In the genomic region with DNA sequence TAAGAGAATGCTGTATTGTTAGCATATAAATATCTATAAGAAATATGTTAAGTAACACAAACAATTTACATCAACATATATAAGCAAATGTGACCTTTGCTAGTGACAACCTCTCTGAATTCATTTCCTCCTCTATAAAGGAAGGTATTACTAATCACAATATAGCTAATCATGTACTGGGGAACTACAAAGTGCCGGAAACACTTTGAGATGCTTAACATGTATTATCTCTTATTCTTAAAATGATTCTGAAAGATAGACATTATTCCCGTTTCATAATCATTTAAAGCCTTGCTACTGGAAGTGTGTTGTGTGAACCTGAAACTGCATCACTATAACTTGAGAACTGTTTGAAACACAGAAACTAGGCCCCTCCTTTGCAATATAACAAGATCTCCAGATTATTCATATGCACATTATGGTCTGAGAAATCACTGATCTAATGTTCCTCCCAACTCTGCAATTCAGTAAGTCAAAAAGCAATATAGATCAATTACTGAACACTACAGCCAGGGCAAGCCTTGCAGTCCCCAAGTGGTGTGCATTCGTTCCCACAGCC, we compare ENCODE assay signal across 35 cellular contexts.
"Had no signal": no experiment of that assay in that cellular context is flagged by ENCODE, and none has a peak within 500 bp of the region (broad histone marks: within the 10 kb centered on the region; RNA-seq: fewer than 3 reads in every experiment).

No MANE protein-coding gene starts in this region.

- H3K9me3 Mint-ChIP-seq: activated B cell treated with CpG ODN at 0.5 μM for 24 hours; activated CD4-positive, alpha-beta memory T cell treated with anti-CD3 and anti-CD28 coated beads for 36 hours; activated naive CD4-positive, alpha-beta T cell treated with anti-CD3 and anti-CD28 coated beads, Interleukin-2, amount 50 U/mL, for 72 hours; activated naive CD8-positive, alpha-beta T cell treated with anti-CD3 and anti-CD28 coated beads, Interleukin-2, amount 10 ng/mL, durations not matched to agents 7 days and 5 days; brain; T-cell; T-helper 1 cell treated with Interleukin-12 subunit alpha and Interleukin-12 subunit beta and Interleukin-4 antibody, amounts not matched to agents 30 μg/mL and 1 μg/mL, for 36 hours; T-helper 2 cell treated with Interferon-gamma antibody and Interleukin-4, amounts not matched to agents 5 μg/mL and 100 μg/mL, for 36 hours had no signal

- H3K36me3 ChIP-seq: breast epithelium, cardiac muscle cell, colonic mucosa had no signal

- H3K4me3 Mint-ChIP-seq: activated B cell treated with CpG ODN at 0.5 μM for 24 hours; activated CD4-positive, alpha-beta memory T cell treated with anti-CD3 and anti-CD28 coated beads for 36 hours; activated CD8-positive, alpha-beta memory T cell treated with anti-CD3 and anti-CD28 coated beads, Interleukin-2, amount 10 ng/mL, durations not matched to agents 7 days and 5 days; activated CD8-positive, alpha-beta T cell treated with anti-CD3 and anti-CD28 coated beads, Interleukin-2, amount 10 ng/mL, durations not matched to agents 7 days and 5 days; activated naive CD8-positive, alpha-beta T cell treated with anti-CD3 and anti-CD28 coated beads, Interleukin-2, amount 10 ng/mL, durations not matched to agents 7 days and 5 days; brain; T-cell; T-helper 1 cell treated with Interleukin-12 subunit alpha and Interleukin-12 subunit beta and Interleukin-4 antibody, amounts not matched to agents 30 μg/mL and 1 μg/mL, for 36 hours; T-helper 2 cell treated with Interferon-gamma antibody and Interleukin-4, amounts not matched to agents 5 μg/mL and 100 μg/mL, for 36 hours had no signal

- DNase-seq: activated B cell treated with CpG ODN at 0.5 μM for 24 hours; activated CD4-positive, alpha-beta memory T cell treated with anti-CD3 and anti-CD28 coated beads for 36 hours; activated CD4-positive, alpha-beta T cell treated with anti-CD3 and anti-CD28 coated beads for 1 hour; activated CD4-positive, alpha-beta T cell treated with anti-CD3 and anti-CD28 coated beads for 48 hours; activated CD8-positive, alpha-beta memory T cell treated with anti-CD3 and anti-CD28 coated beads, Interleukin-2, amount 10 ng/mL, durations not matched to agents 7 days and 5 days; activated CD8-positive, alpha-beta memory T cell treated with anti-CD3 and anti-CD28 coated beads, Interleukin-2, amount 50 U/mL, for 4 hours; activated CD8-positive, alpha-beta T cell treated with anti-CD3 and anti-CD28 coated beads, Interleukin-2, amount 10 ng/mL, durations not matched to agents 7 days and 5 days; activated effector memory CD4-positive, alpha-beta T cell treated with Interleukin-2 at 50 U/mL for 16 hours; activated gamma-delta T cell treated with Interleukin-2 at 50 U/mL for 16 hours; activated naive CD4-positive, alpha-beta T cell treated with Interleukin-2 at 50 U/mL for 16 hours; activated naive CD8-positive, alpha-beta T cell treated with anti-CD3 and anti-CD28 coated beads, Interleukin-2, amount 10 ng/mL, durations not matched to agents 7 days and 5 days; activated T-cell treated with anti-CD3 and anti-CD28 coated beads, Interleukin-2, amount 50 U/mL, for 1 hour; central memory CD4-positive, alpha-beta T cell; cerebellar nuclear complex; colonic mucosa; effector CD8-positive, alpha-beta T cell; esophagus squamous epithelium; foreskin melanocyte; heart right ventricle; SW 1271; T-cell; T1000; WERI-Rb-1 had no signal

- H3K4me3 ChIP-seq: ascending aorta, breast epithelium, cardiac muscle cell, colonic mucosa, esophagus squamous epithelium, gastroesophageal sphincter, heart right ventricle, hepatocyte had no signal

- H3K4me1 Mint-ChIP-seq: activated B cell treated with CpG ODN at 0.5 μM for 24 hours; activated CD8-positive, alpha-beta memory T cell treated with anti-CD3 and anti-CD28 coated beads, Interleukin-2, amount 10 ng/mL, durations not matched to agents 7 days and 5 days; activated naive CD8-positive, alpha-beta T cell treated with anti-CD3 and anti-CD28 coated beads, Interleukin-2, amount 10 ng/mL, durations not matched to agents 7 days and 5 days; brain had no signal

- H3K27ac ChIP-seq: ascending aorta, breast epithelium, cardiac muscle cell, colonic mucosa, epithelial cell of prostate, esophagus squamous epithelium, gastroesophageal sphincter, heart right ventricle, hepatocyte, WERI-Rb-1 had no signal

- H3K4me1 ChIP-seq: ascending aorta, breast epithelium, colonic mucosa, esophagus squamous epithelium, gastroesophageal sphincter, heart right ventricle had no signal

- H3K27me3 Mint-ChIP-seq: activated B cell treated with CpG ODN at 0.5 μM for 24 hours; activated CD4-positive, alpha-beta memory T cell treated with anti-CD3 and anti-CD28 coated beads for 36 hours; activated CD8-positive, alpha-beta memory T cell treated with anti-CD3 and anti-CD28 coated beads, Interleukin-2, amount 10 ng/mL, durations not matched to agents 7 days and 5 days; activated naive CD8-positive, alpha-beta T cell treated with anti-CD3 and anti-CD28 coated beads, Interleukin-2, amount 10 ng/mL, durations not matched to agents 7 days and 5 days; brain; T-cell had no signal

- H3K27me3 ChIP-seq: ascending aorta, breast epithelium, cardiac muscle cell, colonic mucosa, esophagus squamous epithelium, gastroesophageal sphincter, heart right ventricle, hepatocyte had no signal

- FAIRE-seq: endometrium, endothelial cell of umbilical vein had no signal

- H3K27ac Mint-ChIP-seq: activated B cell treated with CpG ODN at 0.5 μM for 24 hours; activated CD4-positive, alpha-beta memory T cell treated with anti-CD3 and anti-CD28 coated beads for 36 hours; activated CD8-positive, alpha-beta memory T cell treated with anti-CD3 and anti-CD28 coated beads, Interleukin-2, amount 10 ng/mL, durations not matched to agents 7 days and 5 days; activated CD8-positive, alpha-beta T cell treated with anti-CD3 and anti-CD28 coated beads, Interleukin-2, amount 10 ng/mL, durations not matched to agents 7 days and 5 days; activated naive CD8-positive, alpha-beta T cell treated with anti-CD3 and anti-CD28 coated beads, Interleukin-2, amount 10 ng/mL, durations not matched to agents 7 days and 5 days; brain; T-helper 1 cell treated with Interleukin-12 subunit alpha and Interleukin-12 subunit beta and Interleukin-4 antibody, amounts not matched to agents 30 μg/mL and 1 μg/mL, for 36 hours; T-helper 2 cell treated with Interferon-gamma antibody and Interleukin-4, amounts not matched to agents 5 μg/mL and 100 μg/mL, for 36 hours had no signal

- H3K9me3 ChIP-seq: ascending aorta, breast epithelium, colonic mucosa, esophagus squamous epithelium, gastroesophageal sphincter, heart right ventricle had no signal

- ATAC-seq: activated CD8-positive, alpha-beta memory T cell treated with anti-CD3 and anti-CD28 coated beads, Interleukin-2, amount 10 ng/mL, durations not matched to agents 7 days and 5 days; activated CD8-positive, alpha-beta T cell treated with anti-CD3 and anti-CD28 coated beads, Interleukin-2, amount 10 ng/mL, durations not matched to agents 7 days and 5 days; gastroesophageal sphincter; heart right ventricle had no signal
